ENCODE assay signal across 1 cellular context in the genomic region with DNA sequence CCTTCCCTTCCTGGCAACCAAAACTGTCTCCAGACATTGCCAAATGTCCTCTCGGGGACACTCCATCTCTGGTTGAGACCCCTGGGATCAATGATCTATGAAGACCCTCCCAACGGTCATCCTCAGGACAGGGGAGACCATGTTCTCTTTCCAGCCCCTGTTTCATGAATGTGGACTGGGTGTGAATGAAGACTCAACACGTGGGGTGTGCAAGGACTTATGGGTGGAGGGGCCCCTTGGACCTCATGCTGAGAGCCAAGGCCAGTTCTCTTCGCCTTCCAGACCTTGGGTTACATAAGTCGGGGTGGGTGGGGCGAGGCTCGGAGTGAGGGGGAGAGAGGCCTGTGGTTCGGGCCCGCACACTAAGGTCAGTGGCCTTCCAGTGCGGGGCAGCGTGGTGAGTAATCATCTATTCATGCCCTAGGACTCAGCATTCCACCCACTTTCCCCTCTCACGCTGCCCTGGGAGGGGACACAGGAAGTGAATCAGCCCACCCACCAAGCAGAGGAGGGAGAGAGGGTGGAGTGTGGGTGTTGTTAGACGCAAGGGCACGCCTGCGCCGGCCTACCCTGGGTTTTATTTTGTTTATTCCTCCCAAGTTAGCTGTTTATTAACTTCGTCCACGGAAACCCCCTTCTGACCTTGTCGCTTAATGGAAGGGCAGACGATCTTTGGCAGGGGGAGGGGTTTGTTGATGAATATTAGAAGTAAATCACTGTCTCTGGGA.
A peak's percentile ranks its signal among the peaks of the same experiment; 100 is the strongest.
TF ChIP-seq lines count a peak whose summit lies in the region.

No MANE protein-coding gene starts in this region.

TF ChIP-seq in K562, 482 proteins besides CTCF, POLR2A, EP300 and RAD21 (continued from another document and continues in another):
- TF ChIP-seq ATF3 (IDR thresholded peaks at IDR 0.05) (peak; percentile 71), ATF3 (CRISPR knock-in tag; conservative IDR thresholded peaks at IDR 0.05) (no peak), ZNF398 (CRISPR knock-in tag; IDR thresholded peaks at IDR 0.05) (no peak), TCFL5 (CRISPR knock-in tag; conservative IDR thresholded peaks at IDR 0.05) (no peak), ZEB2 (IDR thresholded peaks at IDR 0.05) (no peak), VEZF1 (CRISPR knock-in tag; IDR thresholded peaks at IDR 0.05) (peak; percentile 54), ZBTB17 (CRISPR knock-in tag; IDR thresholded peaks at IDR 0.05) (no peak), TRIM28 (IDR thresholded peaks at IDR 0.05) (no peak), GTF2B (IDR thresholded peaks at IDR 0.05; ENCODE audit: extremely low read depth, insufficient read length) (no peak), MYNN (IDR thresholded peaks at IDR 0.05) (no peak), MYNN (CRISPR knock-in tag; IDR thresholded peaks at IDR 0.05) (no peak), CHD2 (IDR thresholded peaks at IDR 0.05; ENCODE audit: low read depth, low read length) (no peak), MYBL2 (IDR thresholded peaks at IDR 0.05; ENCODE audit: low read depth) (no peak), MYBL2 (CRISPR knock-in tag; IDR thresholded peaks at IDR 0.05; ENCODE audit: borderline replicate concordance) (no peak), ETV5 (CRISPR knock-in tag; IDR thresholded peaks at IDR 0.05; ENCODE audit: low read depth) (no peak), KDM5B (IDR thresholded peaks at IDR 0.05; ENCODE audit: insufficient replicate concordance, low read depth, low read length) (no peak), MEF2D (tag; conservative IDR thresholded peaks at IDR 0.05; ENCODE audit: low read depth) (no peak), ZNF79 (CRISPR knock-in tag; IDR thresholded peaks at IDR 0.05; ENCODE audit: low read depth) (no peak), NRF1 (conservative IDR thresholded peaks at IDR 0.05 in 1 of 2, IDR thresholded peaks at IDR 0.05 in 1 of 2) (peak; percentile 59 to 66), ADNP (tag; IDR thresholded peaks at IDR 0.05) (no peak), TEAD1 (CRISPR knock-in tag; IDR thresholded peaks at IDR 0.05) (no peak), CLOCK (CRISPR knock-in tag; IDR thresholded peaks at IDR 0.05; ENCODE audit: borderline replicate concordance) (no peak), ZNF165 (CRISPR knock-in tag; IDR thresholded peaks at IDR 0.05; ENCODE audit: borderline replicate concordance) (no peak), MAX (CRISPR knock-in tag; IDR thresholded peaks at IDR 0.05) (no peak), E2F8 (IDR thresholded peaks at IDR 0.05; ENCODE audit: low read depth, partially characterized antibody) (no peak), PYGO2 (tag; IDR thresholded peaks at IDR 0.05) (no peak), ZNF778 (CRISPR knock-in tag; IDR thresholded peaks at IDR 0.05) (no peak), YBX1 (IDR thresholded peaks at IDR 0.05) (no peak), ZNF384 (IDR thresholded peaks at IDR 0.05; ENCODE audit: low read depth, low read length) (no peak), RUNX1 (IDR thresholded peaks at IDR 0.05; ENCODE audit: low read depth) (no peak)
- TF ChIP-seq, protein P1, sequence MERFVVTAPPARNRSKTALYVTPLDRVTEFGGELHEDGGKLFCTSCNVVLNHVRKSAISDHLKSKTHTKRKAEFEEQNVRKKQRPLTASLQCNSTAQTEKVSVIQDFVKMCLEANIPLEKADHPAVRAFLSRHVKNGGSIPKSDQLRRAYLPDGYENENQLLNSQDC (CRISPR knock-in tag; IDR thresholded peaks at IDR 0.05), result no peak
- TF ChIP-seq, protein P2, sequence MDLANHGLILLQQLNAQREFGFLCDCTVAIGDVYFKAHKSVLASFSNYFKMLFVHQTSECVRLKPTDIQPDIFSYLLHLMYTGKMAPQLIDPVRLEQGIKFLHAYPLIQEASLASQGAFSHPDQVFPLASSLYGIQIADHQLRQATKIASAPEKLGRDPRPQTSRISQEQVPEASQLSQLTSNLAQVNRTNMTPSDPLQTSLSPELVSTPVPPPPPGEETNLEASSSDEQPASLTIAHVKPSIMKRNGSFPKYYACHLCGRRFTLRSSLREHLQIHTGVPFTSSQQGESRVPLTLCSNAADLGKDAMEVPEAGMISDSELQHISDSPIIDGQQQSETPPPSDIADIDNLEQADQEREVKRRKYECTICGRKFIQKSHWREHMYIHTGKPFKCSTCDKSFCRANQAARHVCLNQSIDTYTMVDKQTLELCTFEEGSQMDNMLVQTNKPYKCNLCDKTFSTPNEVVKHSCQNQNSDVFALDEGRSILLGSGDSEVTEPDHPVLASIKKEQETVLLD (IDR thresholded peaks at IDR 0.05), result no peak
- TF ChIP-seq, protein P3, sequence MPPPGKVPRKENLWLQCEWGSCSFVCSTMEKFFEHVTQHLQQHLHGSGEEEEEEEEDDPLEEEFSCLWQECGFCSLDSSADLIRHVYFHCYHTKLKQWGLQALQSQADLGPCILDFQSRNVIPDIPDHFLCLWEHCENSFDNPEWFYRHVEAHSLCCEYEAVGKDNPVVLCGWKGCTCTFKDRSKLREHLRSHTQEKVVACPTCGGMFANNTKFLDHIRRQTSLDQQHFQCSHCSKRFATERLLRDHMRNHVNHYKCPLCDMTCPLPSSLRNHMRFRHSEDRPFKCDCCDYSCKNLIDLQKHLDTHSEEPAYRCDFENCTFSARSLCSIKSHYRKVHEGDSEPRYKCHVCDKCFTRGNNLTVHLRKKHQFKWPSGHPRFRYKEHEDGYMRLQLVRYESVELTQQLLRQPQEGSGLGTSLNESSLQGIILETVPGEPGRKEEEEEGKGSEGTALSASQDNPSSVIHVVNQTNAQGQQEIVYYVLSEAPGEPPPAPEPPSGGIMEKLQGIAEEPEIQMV (tag; conservative IDR thresholded peaks at IDR 0.05; ENCODE audit: low read depth), result no peak
- TF ChIP-seq, protein P4, sequence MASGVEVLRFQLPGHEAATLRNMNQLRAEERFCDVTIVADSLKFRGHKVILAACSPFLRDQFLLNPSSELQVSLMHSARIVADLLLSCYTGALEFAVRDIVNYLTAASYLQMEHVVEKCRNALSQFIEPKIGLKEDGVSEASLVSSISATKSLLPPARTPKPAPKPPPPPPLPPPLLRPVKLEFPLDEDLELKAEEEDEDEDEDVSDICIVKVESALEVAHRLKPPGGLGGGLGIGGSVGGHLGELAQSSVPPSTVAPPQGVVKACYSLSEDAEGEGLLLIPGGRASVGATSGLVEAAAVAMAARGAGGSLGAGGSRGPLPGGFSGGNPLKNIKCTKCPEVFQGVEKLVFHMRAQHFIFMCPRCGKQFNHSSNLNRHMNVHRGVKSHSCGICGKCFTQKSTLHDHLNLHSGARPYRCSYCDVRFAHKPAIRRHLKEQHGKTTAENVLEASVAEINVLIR (CRISPR knock-in tag; IDR thresholded peaks at IDR 0.05), result no peak
- TF ChIP-seq, protein P5, sequence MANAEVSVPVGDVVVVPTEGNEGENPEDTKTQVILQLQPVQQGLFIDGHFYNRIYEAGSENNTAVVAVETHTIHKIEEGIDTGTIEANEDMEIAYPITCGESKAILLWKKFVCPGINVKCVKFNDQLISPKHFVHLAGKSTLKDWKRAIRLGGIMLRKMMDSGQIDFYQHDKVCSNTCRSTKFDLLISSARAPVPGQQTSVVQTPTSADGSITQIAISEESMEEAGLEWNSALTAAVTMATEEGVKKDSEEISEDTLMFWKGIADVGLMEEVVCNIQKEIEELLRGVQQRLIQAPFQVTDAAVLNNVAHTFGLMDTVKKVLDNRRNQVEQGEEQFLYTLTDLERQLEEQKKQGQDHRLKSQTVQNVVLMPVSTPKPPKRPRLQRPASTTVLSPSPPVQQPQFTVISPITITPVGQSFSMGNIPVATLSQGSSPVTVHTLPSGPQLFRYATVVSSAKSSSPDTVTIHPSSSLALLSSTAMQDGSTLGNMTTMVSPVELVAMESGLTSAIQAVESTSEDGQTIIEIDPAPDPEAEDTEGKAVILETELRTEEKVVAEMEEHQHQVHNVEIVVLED (CRISPR knock-in tag; IDR thresholded peaks at IDR 0.05), result no peak
- TF ChIP-seq, protein P6, sequence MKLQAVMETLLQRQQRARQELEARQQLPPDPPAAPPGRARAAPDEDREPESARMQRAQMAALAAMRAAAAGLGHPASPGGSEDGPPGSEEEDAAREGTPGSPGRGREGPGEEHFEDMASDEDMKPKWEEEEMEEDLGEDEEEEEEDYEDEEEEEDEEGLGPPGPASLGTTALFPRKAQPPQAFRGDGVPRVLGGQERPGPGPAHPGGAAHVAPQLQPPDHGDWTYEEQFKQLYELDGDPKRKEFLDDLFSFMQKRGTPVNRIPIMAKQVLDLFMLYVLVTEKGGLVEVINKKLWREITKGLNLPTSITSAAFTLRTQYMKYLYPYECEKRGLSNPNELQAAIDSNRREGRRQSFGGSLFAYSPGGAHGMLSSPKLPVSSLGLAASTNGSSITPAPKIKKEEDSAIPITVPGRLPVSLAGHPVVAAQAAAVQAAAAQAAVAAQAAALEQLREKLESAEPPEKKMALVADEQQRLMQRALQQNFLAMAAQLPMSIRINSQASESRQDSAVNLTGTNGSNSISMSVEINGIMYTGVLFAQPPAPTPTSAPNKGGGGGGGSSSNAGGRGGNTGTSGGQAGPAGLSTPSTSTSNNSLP (IDR thresholded peaks at IDR 0.05; ENCODE audit: borderline replicate concordance, low read depth, low read length), result no peak
- TF ChIP-seq, protein P7, sequence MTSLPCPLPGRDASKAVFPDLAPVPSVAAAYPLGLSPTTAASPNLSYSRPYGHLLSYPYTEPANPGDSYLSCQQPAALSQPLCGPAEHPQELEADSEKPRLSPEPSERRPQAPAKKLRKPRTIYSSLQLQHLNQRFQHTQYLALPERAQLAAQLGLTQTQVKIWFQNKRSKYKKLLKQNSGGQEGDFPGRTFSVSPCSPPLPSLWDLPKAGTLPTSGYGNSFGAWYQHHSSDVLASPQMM (CRISPR knock-in tag; IDR thresholded peaks at IDR 0.05), result no peak
